ENCODE assay signal across 8 cellular contexts in the genomic region with DNA sequence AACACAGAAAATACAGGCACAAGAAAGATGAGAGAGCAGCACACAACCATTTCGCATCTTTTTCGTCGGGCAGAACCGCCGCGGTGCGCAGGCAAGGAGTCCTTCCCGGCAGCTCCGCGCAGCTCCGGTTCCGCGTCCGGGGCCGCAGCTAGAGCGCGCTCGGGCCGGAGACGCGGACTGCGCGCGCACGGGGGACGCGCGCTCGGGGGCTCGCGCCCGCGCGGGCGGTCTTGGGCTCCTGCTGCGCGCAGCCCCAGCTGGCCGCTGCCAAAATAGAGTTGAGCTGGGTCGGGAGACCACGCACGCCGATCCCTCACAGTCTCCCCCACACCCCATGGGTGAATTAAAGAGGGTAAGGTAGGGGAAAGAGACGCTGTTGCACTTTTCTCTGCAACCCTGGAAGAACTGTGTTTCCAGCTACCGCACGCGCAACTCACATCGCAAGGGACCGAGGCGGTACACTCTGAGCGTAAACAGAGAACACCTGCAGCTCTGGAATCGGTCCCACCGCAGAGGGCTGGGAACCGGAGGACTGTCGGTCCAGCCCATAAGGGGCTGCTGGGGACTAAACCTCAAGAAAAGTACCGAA. TPM values are rescaled to one million over a fixed set of nuclear protein-coding genes. Genes with fewer than 3 reads are reported as not detected.
DNase-seq lines count a peak whose midpoint lies in the region; ATAC-seq and TF ChIP-seq lines count a peak whose summit lies in the region.

No MANE protein-coding gene starts in this region.

- no peaks in the 10 kb centered on the region for H3K4me1 ChIP-seq in CD8-positive, alpha-beta memory T cell (ENCODE audit: insufficient read depth, low read length)
- peaks cover 0 to 8% of the 10 kb centered on the region in 2 experiments; a peak in 1 of 4 replicates for H3K4me1 ChIP-seq in SK-N-SH (ENCODE audit: control insufficient read depth in 1 of 2, insufficient read depth in 2 of 2, low read depth in 1 of 2, low read length in 1 of 2)
- peaks cover 0 to 4% of the 10 kb centered on the region in 2 donors for H3K4me1 ChIP-seq in naive thymus-derived CD4-positive, alpha-beta T cell (ENCODE audit: control insufficient read depth in 2 of 2, insufficient read depth in 2 of 2, low read length in 2 of 2)

- TF ChIP-seq CTCF in HL-60 (IDR thresholded peaks at IDR 0.05; ENCODE audit: insufficient read depth, low read length): no peak
- TF ChIP-seq CTCF in SK-N-SH (IDR thresholded peaks at IDR 0.05): no peak
- no peak for TF ChIP-seq CTCF in epithelial cell of proximal tubule (conservative IDR thresholded peaks at IDR 0.05; ENCODE audit: low read depth, low read length)

- peaks cover 19% of the 10 kb centered on the region for H3K27me3 ChIP-seq in CD8-positive, alpha-beta memory T cell (ENCODE audit: insufficient read depth, low read length, poor library complexity, severe bottlenecking)
- peaks cover 37% of the 10 kb centered on the region for H3K27me3 ChIP-seq in HL-60 (ENCODE audit: insufficient read depth, poor library complexity, severe bottlenecking)
- peaks cover 53% of the 10 kb centered on the region for H3K27me3 ChIP-seq in SK-N-SH (ENCODE audit: insufficient read depth)
- H3K27me3 ChIP-seq in naive thymus-derived CD4-positive, alpha-beta T cell (ENCODE audit: control insufficient read depth in 2 of 2, insufficient read depth in 2 of 2, low read length in 2 of 2): peaks cover 3 to 9% of the 10 kb centered on the region in 2 donors

- H3K27ac Mint-ChIP-seq in CD8-positive, alpha-beta memory T cell: no peak overlapping the region
- no peak overlapping the region for H3K27ac Mint-ChIP-seq in naive thymus-derived CD4-positive, alpha-beta T cell

- no peaks in the 10 kb centered on the region for H3K36me3 Mint-ChIP-seq in CD8-positive, alpha-beta memory T cell
- no peaks in the 10 kb centered on the region for H3K36me3 Mint-ChIP-seq in naive thymus-derived CD4-positive, alpha-beta T cell

- peak overlapping the region; percentile 51 to 78 (median 67) for H3K4me3 Mint-ChIP-seq in CD8-positive, alpha-beta memory T cell
- peak overlapping the region; percentile 48 to 81 (median 71) for H3K4me3 Mint-ChIP-seq in naive thymus-derived CD4-positive, alpha-beta T cell

- H3K9me3 ChIP-seq in CD8-positive, alpha-beta memory T cell (ENCODE audit: low read length): no peaks in the 10 kb centered on the region
- H3K9me3 ChIP-seq in SK-N-SH: no peaks in the 10 kb centered on the region
- H3K9me3 ChIP-seq in naive thymus-derived CD4-positive, alpha-beta T cell (ENCODE audit: control insufficient read depth in 2 of 3, low read length in 3 of 3): no peaks in the 10 kb centered on the region

- no peak overlapping the region for H2AFZ ChIP-seq in SK-N-SH (ENCODE audit: low read depth)

- H3K9ac ChIP-seq in SK-N-SH: no peak overlapping the region

- CTCF ChIA-PET in CD8-positive, alpha-beta memory T cell (lab: Charles Lee): interaction anchor here (1.2 kb wide), 1 partner anchor 18 kb away, joined by 3 read pairs; no protein-coding TSS in a partner anchor
- CTCF ChIA-PET in SK-N-SH (lab: Yijun Ruan, JAX): no interaction called here
- CTCF ChIA-PET in naive thymus-derived CD4-positive, alpha-beta T cell (lab: Charles Lee): no interaction called here

- peaks cover 3% of the 10 kb centered on the region for H3F3A ChIP-seq in SK-N-SH (replicated peaks; ENCODE audit: insufficient read depth)

- no peaks in the 10 kb centered on the region for H3K9me3 Mint-ChIP-seq in CD8-positive, alpha-beta memory T cell
- H3K9me3 Mint-ChIP-seq in naive thymus-derived CD4-positive, alpha-beta T cell: peaks cover 0 to 3% (median 0%) of the 10 kb centered on the region in 11 donors

- no peak for DNase-seq in CD8-positive, alpha-beta memory T cell
- DNase-seq in HL-60 (ENCODE audit: low read depth in 1 of 2, low spot score in 1 of 2) (peak in 1 of 2 experiments; percentile 7), SK-N-SH (peak; percentile 79), epithelial cell of proximal tubule (ENCODE audit: low read depth) (no peak), SKM-1 (lab: John Stamatoyannopoulos, UW; ENCODE audit: unreplicated experiment) (no peak)
- peak in 1 of 9 donors; percentile 35 for DNase-seq in naive thymus-derived CD4-positive, alpha-beta T cell
- no peak for DNase-seq in stimulated activated CD8-positive, alpha-beta memory T cell treated with anti-CD3 and anti-CD28 coated beads, Interleukin-4, amount 100 ng/mL, for 48 hours

- no peak for TF ChIP-seq EP300 in SK-N-SH (IDR thresholded peaks at IDR 0.05; ENCODE audit: borderline replicate concordance in 1 of 2, low read depth in 1 of 2, low read length in 1 of 2)

- POLR2A ChIA-PET in CD8-positive, alpha-beta memory T cell (lab: Charles Lee): no interaction called here
- POLR2A ChIA-PET in SK-N-SH (lab: Yijun Ruan, JAX): no interaction called here
- POLR2A ChIA-PET in naive thymus-derived CD4-positive, alpha-beta T cell (lab: Charles Lee): no interaction called here

- peaks cover 7 to 18% (median 13%) of the 10 kb centered on the region in 3 donors for H3K4me1 Mint-ChIP-seq in CD8-positive, alpha-beta memory T cell
- H3K4me1 Mint-ChIP-seq in naive thymus-derived CD4-positive, alpha-beta T cell: peaks cover 0 to 18% (median 7%) of the 10 kb centered on the region in 7 donors

- H3K36me3 ChIP-seq in CD8-positive, alpha-beta memory T cell (ENCODE audit: insufficient read depth, low read length): no peaks in the 10 kb centered on the region
- H3K36me3 ChIP-seq in SK-N-SH (replicated peaks in 1 of 2; ENCODE audit: control insufficient read depth in 1 of 2, insufficient read depth in 2 of 2, low read length in 1 of 2): no peaks in the 10 kb centered on the region
- no peaks in the 10 kb centered on the region for H3K36me3 ChIP-seq in naive thymus-derived CD4-positive, alpha-beta T cell (ENCODE audit: control insufficient read depth in 2 of 3, insufficient read depth in 3 of 3, low read length in 3 of 3)

- H4K20me1 ChIP-seq in SK-N-SH (ENCODE audit: insufficient read depth): no peaks in the 10 kb centered on the region

- intact Hi-C loops in naive thymus-derived CD4-positive, alpha-beta T cell (cut with micrococcal nuclease): no loop called here

- H3K4me2 ChIP-seq in SK-N-SH: peak overlapping the region; percentile 68

- H3K4me3 ChIP-seq in CD8-positive, alpha-beta memory T cell (ENCODE audit: low read length): no peak overlapping the region
- H3K4me3 ChIP-seq in HL-60 (replicated peaks; ENCODE audit: insufficient read depth, low read length): peak overlapping the region; percentile 45
- H3K4me3 ChIP-seq in SK-N-SH (ENCODE audit: low read depth in 2 of 2, low read length in 1 of 2): peak overlapping the region; percentile 33 to 44
- H3K4me3 ChIP-seq in epithelial cell of proximal tubule (ENCODE audit: low read depth, low read length): peak overlapping the region; percentile 37
- H3K4me3 ChIP-seq in naive thymus-derived CD4-positive, alpha-beta T cell (ENCODE audit: low read length): no peak overlapping the region

- H3K79me2 ChIP-seq in SK-N-SH (ENCODE audit: insufficient read depth): no peaks in the 10 kb centered on the region

- H3K27ac ChIP-seq in CD8-positive, alpha-beta memory T cell (ENCODE audit: low read depth, low read length): no peak overlapping the region
- H3K27ac ChIP-seq in HL-60 (replicated peaks) (no peak overlapping the region), SK-N-SH (ENCODE audit: low read depth in 2 of 2, low read length in 1 of 2) (no peak overlapping the region)
- no peak overlapping the region for H3K27ac ChIP-seq in naive thymus-derived CD4-positive, alpha-beta T cell (ENCODE audit: low read depth, low read length)

- peaks cover 37 to 47% of the 10 kb centered on the region in 2 donors for H3K27me3 Mint-ChIP-seq in CD8-positive, alpha-beta memory T cell
- peaks cover 47 to 59% (median 51%) of the 10 kb centered on the region in 5 donors for H3K27me3 Mint-ChIP-seq in naive thymus-derived CD4-positive, alpha-beta T cell

- TF ChIP-seq RAD21 in SK-N-SH (IDR thresholded peaks at IDR 0.05; ENCODE audit: low read length): no peak

- WGBS in SK-N-SH (ENCODE audit: low lambda C conversion rate): 3% methylated on average over 35 of the region's 55 CpGs

- peak; percentile 56 for ATAC-seq in naive thymus-derived CD4-positive, alpha-beta T cell
- no peak for ATAC-seq in HG03354 (IDR thresholded peaks at IDR 0.05; ENCODE audit: poor library complexity, severe bottlenecking, unreplicated experiment)

- H3K9me2 ChIP-seq in SK-N-SH: no peaks in the 10 kb centered on the region

TF ChIP-seq in SK-N-SH, 30 proteins besides CTCF, POLR2A, EP300 and RAD21 (continues in another document):
- TF ChIP-seq, protein P1, sequence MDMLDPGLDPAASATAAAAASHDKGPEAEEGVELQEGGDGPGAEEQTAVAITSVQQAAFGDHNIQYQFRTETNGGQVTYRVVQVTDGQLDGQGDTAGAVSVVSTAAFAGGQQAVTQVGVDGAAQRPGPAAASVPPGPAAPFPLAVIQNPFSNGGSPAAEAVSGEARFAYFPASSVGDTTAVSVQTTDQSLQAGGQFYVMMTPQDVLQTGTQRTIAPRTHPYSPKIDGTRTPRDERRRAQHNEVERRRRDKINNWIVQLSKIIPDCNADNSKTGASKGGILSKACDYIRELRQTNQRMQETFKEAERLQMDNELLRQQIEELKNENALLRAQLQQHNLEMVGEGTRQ (IDR thresholded peaks at IDR 0.05; ENCODE audit: borderline replicate concordance, low read depth, low read length): no peak
- TF ChIP-seq NRF1 (IDR thresholded peaks at IDR 0.05; ENCODE audit: low read depth, low read length) (peak; percentile 52), YY1 (IDR thresholded peaks at IDR 0.05; ENCODE audit: low read depth) (no peak), EZH2phosphoT487 (IDR thresholded peaks at IDR 0.05; ENCODE audit: borderline replicate concordance, low read depth) (peak; percentile 70; the same call in 1 of the 2 replicates), MXI1 (IDR thresholded peaks at IDR 0.05; ENCODE audit: low read depth, low read length) (no peak)
- TF ChIP-seq, protein P2, sequence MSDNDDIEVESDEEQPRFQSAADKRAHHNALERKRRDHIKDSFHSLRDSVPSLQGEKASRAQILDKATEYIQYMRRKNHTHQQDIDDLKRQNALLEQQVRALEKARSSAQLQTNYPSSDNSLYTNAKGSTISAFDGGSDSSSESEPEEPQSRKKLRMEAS (IDR thresholded peaks at IDR 0.05; ENCODE audit: low read depth): no peak

RNA-seq across cellular contexts. Expression of a gene that starts 1.6 kb away (rescaled TPM):
- not detected for total RNA-seq in CD8-positive, alpha-beta memory T cell
- polyA plus RNA-seq in CD8-positive, alpha-beta memory T cell: not detected
- not detected in 2 replicates for polyA plus RNA-seq in SK-N-SH (2012; rRNA removed)
- not detected in 2 replicates for polyA plus RNA-seq in SK-N-SH (2012; cell fraction: cytosol; rRNA removed)
- polyA plus RNA-seq in SK-N-SH (2012; cell fraction: nucleus; rRNA removed): not detected in 2 replicates
- not detected in 2 replicates for total RNA-seq in epithelial cell of proximal tubule
- total RNA-seq in naive thymus-derived CD4-positive, alpha-beta T cell: under 1 TPM in 1 of 5 experiments, not detected in 4; 0.10 TPM
- not detected for polyA plus RNA-seq in naive thymus-derived CD4-positive, alpha-beta T cell

Comparison
In these comparisons a context has a peak if more than half of its experiments do, and no peak if none do; other contexts are left out.
1. H3K4me3 ChIP-seq: peak in HL-60 (single experiment), SK-N-SH (2 of 2) and epithelial cell of proximal tubule (single experiment); none in CD8-positive, alpha-beta memory T cell (single experiment) and naive thymus-derived CD4-positive, alpha-beta T cell (single experiment).